26 cellular contexts compared by ENCODE assay signal in the genomic region with DNA sequence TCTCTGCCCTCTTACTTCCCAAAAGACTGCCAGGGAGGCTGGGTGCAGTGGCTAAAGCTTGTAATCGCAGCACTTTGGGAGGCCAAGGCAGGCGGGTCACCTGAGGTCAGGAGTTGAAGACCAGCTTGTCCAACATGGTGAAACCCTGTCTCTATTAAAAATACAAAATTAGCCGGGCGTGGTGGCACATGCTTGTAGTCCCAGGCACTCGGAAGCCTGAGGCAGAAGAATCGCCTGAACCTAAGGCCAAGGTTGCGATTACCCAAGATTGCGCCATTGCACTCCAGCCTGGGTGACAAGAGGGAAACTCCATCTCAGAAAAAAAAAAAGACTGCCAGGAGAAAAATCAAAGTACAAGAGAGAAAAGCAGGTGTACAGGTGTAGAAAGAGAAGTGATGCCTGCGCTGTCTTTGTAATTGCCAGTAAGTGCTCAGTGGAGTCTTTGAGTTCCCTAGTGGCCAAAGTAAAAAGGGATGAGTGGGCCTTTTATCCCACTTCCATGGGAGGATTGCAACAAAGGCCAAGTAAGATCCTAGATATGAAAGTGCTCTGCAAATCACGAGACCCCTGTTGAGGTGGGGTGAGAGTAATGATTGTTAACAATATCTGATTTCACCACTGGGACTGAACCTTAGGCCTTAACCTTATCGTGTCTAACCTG.
DNase-seq lines count a peak whose midpoint lies in the region; ATAC-seq, FAIRE-seq and TF ChIP-seq lines count a peak whose summit lies in the region.
"Had no signal": no experiment of that assay in that cellular context is flagged by ENCODE, and none has a peak within 500 bp of the region (broad histone marks: within the 10 kb centered on the region; RNA-seq: fewer than 3 reads in every experiment).

No MANE protein-coding gene starts in this region.

- H3K27me3 ChIP-seq in adrenal gland (no peaks in the 10 kb centered on the region), left lung (peaks cover 0 to 32% of the 10 kb centered on the region in 2 donors), small intestine (ENCODE audit: control insufficient read depth in 2 of 2, insufficient read depth in 2 of 2, low read length in 2 of 2) (peaks cover 0 to 3% of the 10 kb centered on the region in 2 donors), tibial artery (peaks cover 0 to 55% of the 10 kb centered on the region in 2 donors)
- H3K27me3 ChIP-seq: MG63 had no signal

- no peaks in the 10 kb centered on the region for H3K9me3 Mint-ChIP-seq in HFFc6

- peak overlapping the region in 1 of 5 donors; percentile 52 for H3K27ac ChIP-seq in adrenal gland
- peak overlapping the region in 1 of 2 donors; percentile 8 for H3K27ac ChIP-seq in left lung
- no peak overlapping the region for H3K27ac ChIP-seq in small intestine (ENCODE audit: low read depth in 1 of 2, low read length in 1 of 2)
- no peak overlapping the region for H3K27ac ChIP-seq in tibial artery
- H3K27ac ChIP-seq: A549, PC-9 had no signal

- DNase-seq in HFFc6 (no peak), adrenal gland (peak; percentile 36 to 84 (median 73)), left lung (peak in 1 of 2 donors; percentile 65), small intestine (peak; percentile 74), tibial artery (no peak), NCI-H2081 treated with DMSO at 0.1 percent for 48 hours (lab: John Stamatoyannopoulos, UW) (no peak)
- no peak for DNase-seq in activated CD4-positive, CD25-positive, alpha-beta regulatory T cell (lab: John Stamatoyannopoulos, UW)
- DNase-seq: DMS53, GDM1, GOT3, HCEC 1CT, Kasumi-1, MG63, NCI-H1092, NCI-H1436 treated with DMSO at 0.1 percent for 48 hours, NCI-H1930, NCI-H2227 treated with DMSO at 0.1 percent for 48 hours, NCI-H510A, NCI-H748 treated with DMSO at 0.1 percent for 48 hours, RPMI8226, SIG-M5, SK-N-SH had no signal

- peak; percentile 68 for ATAC-seq in left lung
- ATAC-seq: A549 had no signal

- no peaks in the 10 kb centered on the region for H3K36me3 Mint-ChIP-seq in HFFc6 (ENCODE audit: low read depth)
- H3K36me3 Mint-ChIP-seq: CD14-positive monocyte had no signal

- peaks cover 40% of the 10 kb centered on the region for H3K27me3 Mint-ChIP-seq in HFFc6 (ENCODE audit: insufficient read depth)

- H3K36me3 ChIP-seq in adrenal gland (replicated peaks in 1 of 2) (no peaks in the 10 kb centered on the region), left lung (no peaks in the 10 kb centered on the region), small intestine (ENCODE audit: control insufficient read depth in 2 of 2, insufficient read depth in 2 of 2, low read length in 2 of 2) (no peaks in the 10 kb centered on the region), tibial artery (no peaks in the 10 kb centered on the region)
- H3K36me3 ChIP-seq: MG63 had no signal

- H3K4me3 ChIP-seq in adrenal gland (no peak overlapping the region), left lung (no peak overlapping the region), small intestine (ENCODE audit: low read depth in 1 of 2, low read length in 2 of 2) (no peak overlapping the region), tibial artery (no peak overlapping the region)
- H3K4me3 ChIP-seq: A549, MG63, PC-9 had no signal

- no peak for FAIRE-seq in small intestine (lab: Jason Lieb, UNC)
- FAIRE-seq: A549 had no signal

- H3K9me3 ChIP-seq in adrenal gland (replicated peaks in 1 of 3): no peaks in the 10 kb centered on the region
- H3K9me3 ChIP-seq in left lung: no peaks in the 10 kb centered on the region
- H3K9me3 ChIP-seq in small intestine (ENCODE audit: control insufficient read depth, low read depth): no peaks in the 10 kb centered on the region
- no peaks in the 10 kb centered on the region for H3K9me3 ChIP-seq in tibial artery
- H3K9me3 ChIP-seq: A549, MG63, SK-N-SH had no signal

- no peaks in the 10 kb centered on the region for H3K4me1 Mint-ChIP-seq in HFFc6 (ENCODE audit: low read depth)
- H3K4me1 Mint-ChIP-seq: B cell, CD14-positive monocyte had no signal

- H3K27ac Mint-ChIP-seq in HFFc6: no peak overlapping the region
- H3K27ac Mint-ChIP-seq: B cell had no signal

- H3K4me1 ChIP-seq in adrenal gland (replicated peaks in 1 of 2) (peaks cover 3% of the 10 kb centered on the region in 2 donors), left lung (no peaks in the 10 kb centered on the region), small intestine (ENCODE audit: control insufficient read depth in 2 of 2, insufficient read depth in 1 of 2, low read depth in 1 of 2, low read length in 1 of 2) (no peaks in the 10 kb centered on the region), tibial artery (no peaks in the 10 kb centered on the region)
- H3K4me1 ChIP-seq: A549 had no signal

- no peak overlapping the region for H3K4me3 Mint-ChIP-seq in HFFc6
- H3K4me3 Mint-ChIP-seq: B cell, CD14-positive monocyte had no signal

- WGBS in adrenal gland, 4 donors: 50 to 81% (median 65%) methylated on average over 11 of the region's 11 CpGs
- WGBS in small intestine, 3 donors: 26 to 74% (median 43%) methylated on average over 11 of the region's 11 CpGs

- intact Hi-C loops in adrenal gland (cut with DNase I): no loop called here
- intact Hi-C loops in left lung (cut with DNase I): no loop called here
- intact Hi-C loops in tibial artery (cut with DNase I; ENCODE audit: low total_unique reads): no loop called here

- peak; percentile 7; the same call in 1 of the 2 replicates for TF ChIP-seq CTCF in HFFc6 (IDR thresholded peaks at IDR 0.05)
- TF ChIP-seq CTCF in adrenal gland (IDR thresholded peaks at IDR 0.05): no peak
- TF ChIP-seq CTCF in left lung (IDR thresholded peaks at IDR 0.05): no peak
- no peak for TF ChIP-seq CTCF in tibial artery (IDR thresholded peaks at IDR 0.05)

- TF ChIP-seq POLR2A in adrenal gland (IDR thresholded peaks at IDR 0.05): no peak

Comparison
In these comparisons a context has a peak if more than half of its experiments do, and no peak if none do; other contexts are left out.
1. DNase-seq: peak in adrenal gland (7 of 7) and small intestine (single experiment); none in HFFc6 (single experiment), tibial artery (0 of 2), NCI-H2081 treated with DMSO at 0.1 percent for 48 hours (single experiment) and activated CD4-positive, CD25-positive, alpha-beta regulatory T cell (0 of 4).